Comparison of ENCODE assay signal across 8 cellular contexts in genomic region chrX:154411981-154412340, GRCh38. TPM values are rescaled to one million over a fixed set of nuclear protein-coding genes. Genes with fewer than 3 reads are reported as not detected.
DNase-seq lines count a peak whose midpoint lies in the region; ATAC-seq and TF ChIP-seq lines count a peak whose summit lies in the region.

No MANE protein-coding gene starts in this region.

- peak; percentile 74 for DNase-seq in BE2C
- peak; percentile 66 for DNase-seq in OCI-LY7 (ENCODE audit: low spot score)
- DNase-seq in cardiac muscle cell (ENCODE audit: low read depth in 1 of 2, low spot score in 1 of 2): peak; percentile 54 to 71
- DNase-seq in trophoblast cell: peak in 1 of 2 donors; percentile 30
- no peak for DNase-seq in T1000 (lab: John Stamatoyannopoulos, UW)

- H3K27me3 Mint-ChIP-seq in activated naive CD4-positive, alpha-beta T cell treated with anti-CD3 and anti-CD28 coated beads, Interleukin-2, amount 50 U/mL, for 24 hours: no peaks in the 10 kb centered on the region

- H2BK12ac ChIP-seq in trophoblast cell (ENCODE audit: low read length): no peak overlapping the region

- H3K27me3 ChIP-seq in BE2C (no peaks in the 10 kb centered on the region), cardiac muscle cell (no peaks in the 10 kb centered on the region), trophoblast cell (ENCODE audit: insufficient read depth, low read length) (no peaks in the 10 kb centered on the region)

- no peaks in the 10 kb centered on the region for H3K79me2 ChIP-seq in OCI-LY7 (ENCODE audit: insufficient read depth, low read depth, low read length)
- H3K79me2 ChIP-seq in trophoblast cell (ENCODE audit: control insufficient read depth, insufficient read depth, low read length, poor library complexity): peaks cover 11% of the 10 kb centered on the region

- peaks cover 2% of the 10 kb centered on the region for H3K36me3 Mint-ChIP-seq in activated naive CD4-positive, alpha-beta T cell treated with anti-CD3 and anti-CD28 coated beads, Interleukin-2, amount 50 U/mL, for 24 hours

- no peaks in the 10 kb centered on the region for H3K9me2 ChIP-seq in OCI-LY7 (ENCODE audit: insufficient read depth, low read length)

- H3K14ac ChIP-seq in trophoblast cell (ENCODE audit: low read length): peak overlapping the region; percentile 94

- H4K8ac ChIP-seq in trophoblast cell (ENCODE audit: low read depth, low read length): peak overlapping the region; percentile 99

- H3K36me3 ChIP-seq in BE2C (no peaks in the 10 kb centered on the region), OCI-LY7 (ENCODE audit: insufficient read depth, low read length) (peaks cover 14% of the 10 kb centered on the region), cardiac muscle cell (no peaks in the 10 kb centered on the region), trophoblast cell (ENCODE audit: control insufficient read depth in 1 of 2, insufficient read depth in 2 of 2, low read length in 2 of 2) (peaks cover 0 to 4% of the 10 kb centered on the region in 2 experiments)

- no CpG with 5 or more reads among the region's 29 CpGs for WGBS in trophoblast cell (ENCODE audit: extremely low coverage, insufficient coverage, insufficient read length)

- intact Hi-C loops in OCI-LY7 (cut with micrococcal nuclease; ENCODE audit: unreplicated experiment): loop anchor here (1.0 to 5.0 kb wide), 2 partner anchors 24 to 70 kb away; no protein-coding TSS in a partner anchor

- H3K4me2 ChIP-seq in OCI-LY7 (ENCODE audit: low read length): peak overlapping the region; percentile 92
- H3K4me2 ChIP-seq in trophoblast cell (ENCODE audit: low read length): peak overlapping the region; percentile 94

- peaks cover 16% of the 10 kb centered on the region for H3K4me1 Mint-ChIP-seq in activated naive CD4-positive, alpha-beta T cell treated with anti-CD3 and anti-CD28 coated beads, Interleukin-2, amount 50 U/mL, for 24 hours

- H2BK120ac ChIP-seq in trophoblast cell (ENCODE audit: insufficient read depth, low read length, poor library complexity): peak overlapping the region; percentile 86

- peak overlapping the region; percentile 92 for H4K12ac ChIP-seq in trophoblast cell (ENCODE audit: low read depth, low read length)

- peak overlapping the region; percentile 72 for H3K4ac ChIP-seq in trophoblast cell (ENCODE audit: low read depth, low read length)

- peaks cover 9% of the 10 kb centered on the region for H3K79me1 ChIP-seq in trophoblast cell (ENCODE audit: low read length)

- H3K27ac Mint-ChIP-seq in activated naive CD4-positive, alpha-beta T cell treated with anti-CD3 and anti-CD28 coated beads, Interleukin-2, amount 50 U/mL, for 24 hours: peak overlapping the region; percentile 70

- H4K91ac ChIP-seq in trophoblast cell (ENCODE audit: low read depth, low read length): peak overlapping the region; percentile 90

- H3K4me1 ChIP-seq in BE2C (no peaks in the 10 kb centered on the region; the same call in 1 of the 2 replicates), OCI-LY7 (ENCODE audit: insufficient read depth, low read length, poor library complexity, severe bottlenecking) (peaks cover 24% of the 10 kb centered on the region), cardiac muscle cell (ENCODE audit: low read depth) (no peaks in the 10 kb centered on the region), trophoblast cell (ENCODE audit: control insufficient read depth in 1 of 2, insufficient read depth in 2 of 2, low read length in 2 of 2) (peaks cover 9 to 14% of the 10 kb centered on the region in 2 experiments)

- no peak for TF ChIP-seq CTCF in BE2C (IDR thresholded peaks at IDR 0.05; ENCODE audit: low read depth, low read length)
- TF ChIP-seq CTCF in OCI-LY7 (conservative IDR thresholded peaks at IDR 0.05; ENCODE audit: low read length): no peak
- TF ChIP-seq CTCF in cardiac muscle cell (IDR thresholded peaks at IDR 0.05; ENCODE audit: low read depth, low read length): no peak

- peak overlapping the region; percentile 70 for H3K4me3 ChIP-seq in BE2C (ENCODE audit: low read depth, low read length)
- peak overlapping the region; percentile 91 for H3K4me3 ChIP-seq in OCI-LY7 (ENCODE audit: low read depth, low read length, poor library complexity, severe bottlenecking)
- peak overlapping the region; percentile 87 for H3K4me3 ChIP-seq in cardiac muscle cell
- peak overlapping the region; percentile 84 for H3K4me3 ChIP-seq in trophoblast cell (ENCODE audit: low read depth, low read length)

- no peak overlapping the region for H3K23ac ChIP-seq in trophoblast cell (ENCODE audit: low read length)

- peak overlapping the region; percentile 95 for H3K18ac ChIP-seq in trophoblast cell (ENCODE audit: low read length)

- peak overlapping the region; percentile 10; the same call in 1 of the 2 replicates for H2AFZ ChIP-seq in OCI-LY7 (ENCODE audit: low read length)
- H2AFZ ChIP-seq in trophoblast cell (ENCODE audit: insufficient read depth, low read length, poor library complexity): peak overlapping the region; percentile 17

- ATAC-seq in GM19025 (IDR thresholded peaks at IDR 0.05; ENCODE audit: low read depth, unreplicated experiment) (peak; percentile 53), HG03571 (IDR thresholded peaks at IDR 0.05; ENCODE audit: unreplicated experiment) (peak; percentile 60)

- no peaks in the 10 kb centered on the region for H4K20me1 ChIP-seq in OCI-LY7 (ENCODE audit: insufficient read depth, low read length)

- CTCF ChIA-PET in OCI-LY7 (lab: Charles Lee; ENCODE audit: unreplicated experiment): no interaction called here

- BruUV-seq in OCI-LY7 (replicated peaks; lab: Mats Ljungman, UMichigan): no TSS peak

- peak overlapping the region; percentile 87 for H3K9ac ChIP-seq in trophoblast cell (ENCODE audit: low read length)

- peak overlapping the region; percentile 81 for H3K4me3 Mint-ChIP-seq in activated naive CD4-positive, alpha-beta T cell treated with anti-CD3 and anti-CD28 coated beads, Interleukin-2, amount 50 U/mL, for 24 hours

- peak overlapping the region; percentile 99 for H2AK5ac ChIP-seq in trophoblast cell (ENCODE audit: low read length)

- no peaks in the 10 kb centered on the region for H3K9me3 ChIP-seq in BE2C
- no peaks in the 10 kb centered on the region for H3K9me3 ChIP-seq in OCI-LY7 (ENCODE audit: low read length)
- H3K9me3 ChIP-seq in cardiac muscle cell (ENCODE audit: low read depth): no peaks in the 10 kb centered on the region
- H3K9me3 ChIP-seq in trophoblast cell (ENCODE audit: insufficient read depth, low read depth, low read length): no peaks in the 10 kb centered on the region

- H3K27ac ChIP-seq in OCI-LY7 (ENCODE audit: low read depth, low read length, poor library complexity, severe bottlenecking): peak overlapping the region; percentile 80
- H3K27ac ChIP-seq in cardiac muscle cell: peak overlapping the region; percentile 87
- peak overlapping the region; percentile 87 for H3K27ac ChIP-seq in trophoblast cell (ENCODE audit: low read depth, low read length)

- POLR2A ChIA-PET in OCI-LY7 (lab: Charles Lee): interaction anchor here (0.6 to 1.3 kb wide), 8 partner anchors 9 to 114 kb away, joined by 3 to 7 read pairs (median 3); partner anchors contain the start of genes RPL10 and SLC10A3

- peak overlapping the region; percentile 95 for H2BK5ac ChIP-seq in trophoblast cell (ENCODE audit: low read depth, low read length, poor library complexity)

- no peaks in the 10 kb centered on the region for H3K9me3 Mint-ChIP-seq in activated naive CD4-positive, alpha-beta T cell treated with anti-CD3 and anti-CD28 coated beads, Interleukin-2, amount 50 U/mL, for 24 hours

RNA-seq across cellular contexts. Expression of gene TAFAZZIN, which starts 0.6 kb away (rescaled TPM):
- polyA plus RNA-seq in BE2C (2012; ENCODE audit: insufficient read depth, insufficient read length, low read depth): 35.5 TPM
- total RNA-seq in OCI-LY7 (2014; rRNA removed; shearing (Covaris generic)): 74.2 and 94.5 TPM in 2 replicates
- total RNA-seq in OCI-LY7 (2022) (85.3 and 104 TPM in 2 replicates), cardiac muscle cell (37.4 and 52.1 TPM in 2 replicates)
- polyA plus RNA-seq in cardiac muscle cell: 59.7 and 65.0 TPM in 2 replicates
- 14.4 and 14.7 TPM in 2 replicates for polyA plus RNA-seq in trophoblast cell (2013)

RNA-seq across cellular contexts. Expression of gene DNASE1L1, which starts 2.9 kb away (rescaled TPM):
- 20.5 TPM for polyA plus RNA-seq in BE2C (2012; ENCODE audit: insufficient read depth, insufficient read length, low read depth)
- 13.4 and 23.1 TPM in 2 replicates for total RNA-seq in OCI-LY7 (2014; rRNA removed; shearing (Covaris generic))
- total RNA-seq in OCI-LY7 (2022) (21.5 and 30.1 TPM in 2 replicates), cardiac muscle cell (34.3 and 40.4 TPM in 2 replicates)
- 24.8 and 26.1 TPM in 2 replicates for polyA plus RNA-seq in cardiac muscle cell
- 19.1 and 20.0 TPM in 2 replicates for polyA plus RNA-seq in trophoblast cell (2013)

RNA-seq across cellular contexts. Expression of gene RPL10, which starts 13.8 kb away (rescaled TPM):
- 1,809 TPM for polyA plus RNA-seq in BE2C (2012; ENCODE audit: insufficient read depth, insufficient read length, low read depth)
- 4,261 and 4,291 TPM in 2 replicates for total RNA-seq in OCI-LY7 (2014; rRNA removed; shearing (Covaris generic))
- total RNA-seq in OCI-LY7 (2022) (2,447 and 2,466 TPM in 2 replicates), cardiac muscle cell (2,299 and 4,006 TPM in 2 replicates)
- 1,000 and 1,150 TPM in 2 replicates for polyA plus RNA-seq in cardiac muscle cell
- polyA plus RNA-seq in trophoblast cell (2013): 2,879 and 2,940 TPM in 2 replicates

RNA-seq across cellular contexts. Expression of gene ATP6AP1, which starts 16.5 kb away (rescaled TPM):
- polyA plus RNA-seq in BE2C (2012; ENCODE audit: insufficient read depth, insufficient read length, low read depth): 412 TPM
- 22.2 and 26.4 TPM in 2 replicates for total RNA-seq in OCI-LY7 (2014; rRNA removed; shearing (Covaris generic))
- total RNA-seq in OCI-LY7 (2022): 37.4 and 39.5 TPM in 2 replicates
- 52.4 and 71.8 TPM in 2 replicates for total RNA-seq in cardiac muscle cell
- polyA plus RNA-seq in cardiac muscle cell: 132 and 155 TPM in 2 replicates
- polyA plus RNA-seq in trophoblast cell (2013): 124 and 130 TPM in 2 replicates

RNA-seq across cellular contexts. Expression of gene GDI1, which starts 25.0 kb away (rescaled TPM):
- polyA plus RNA-seq in BE2C (2012; ENCODE audit: insufficient read depth, insufficient read length, low read depth): 595 TPM
- 101 and 103 TPM in 2 replicates for total RNA-seq in OCI-LY7 (2014; rRNA removed; shearing (Covaris generic))
- total RNA-seq in OCI-LY7 (2022): 76.6 and 93.6 TPM in 2 replicates
- 159 and 190 TPM in 2 replicates for total RNA-seq in cardiac muscle cell
- polyA plus RNA-seq in cardiac muscle cell: 131 and 144 TPM in 2 replicates
- 125 and 126 TPM in 2 replicates for polyA plus RNA-seq in trophoblast cell (2013)
